8 cellular contexts compared by ENCODE assay signal in the genomic region with DNA sequence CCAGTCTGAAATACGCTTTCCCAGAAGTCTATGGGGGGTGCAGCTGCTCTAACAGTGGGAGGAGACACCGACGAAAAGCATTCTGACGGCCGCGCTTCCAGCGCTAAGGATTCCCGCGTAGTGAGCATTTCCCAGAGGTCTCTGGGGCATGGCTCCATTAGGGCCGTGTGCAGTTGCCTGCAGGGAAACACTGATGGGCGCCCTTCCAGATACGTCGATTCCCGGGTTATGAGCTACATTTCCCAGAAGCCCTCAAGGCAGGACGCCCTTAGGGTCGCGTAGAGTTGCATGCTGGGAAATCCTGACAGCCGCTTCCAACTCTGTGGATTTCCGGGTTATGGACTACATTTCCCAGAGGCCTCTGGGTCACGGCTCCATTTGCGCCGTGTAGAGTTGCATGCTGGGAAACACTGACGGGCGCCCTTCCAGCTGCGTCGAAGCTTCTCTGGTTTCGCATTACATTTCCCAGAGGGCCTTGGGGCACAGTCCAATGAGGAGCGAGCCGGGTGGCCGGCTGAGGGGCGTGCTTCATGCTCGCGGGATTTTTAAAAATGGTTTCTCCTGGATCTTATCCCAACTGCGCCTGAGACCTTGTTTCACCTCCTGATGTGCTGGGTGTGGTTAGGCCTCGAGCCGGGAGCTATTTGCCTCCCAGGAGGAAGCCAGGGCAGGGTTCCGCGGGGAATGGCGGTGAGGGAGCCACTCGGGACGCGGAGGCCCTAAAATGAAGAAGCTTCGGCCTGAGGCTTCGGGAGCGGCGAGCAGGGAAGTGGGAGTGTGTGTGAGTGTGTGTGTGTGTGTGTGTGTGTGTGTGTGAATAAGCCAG. TPM values are rescaled to one million over a fixed set of nuclear protein-coding genes. Genes with fewer than 3 reads are reported as not detected.
A peak's percentile ranks its signal among the peaks of the same experiment; 100 is the strongest.
DNase-seq lines count a peak whose midpoint lies in the region; TF ChIP-seq lines count a peak whose summit lies in the region.

No MANE protein-coding gene starts in this region.

- H3K9me3 Mint-ChIP-seq in T-helper 1 cell treated with Interleukin-12 subunit alpha and Interleukin-12 subunit beta and Interleukin-4 antibody, amounts not matched to agents 30 μg/mL and 1 μg/mL, for 36 hours, result peaks cover 30% of the 10 kb centered on the region

- intact Hi-C loops in prostate gland (cut with DNase I), result no loop called here

- 2% methylated on average over 45 of the region's 46 CpGs for WGBS in prostate gland
- under 1% methylated on average over 46 of the region's 46 CpGs for WGBS in urinary bladder

- H3K9me3 ChIP-seq in right atrium auricular region, result peaks cover 0 to 5% of the 10 kb centered on the region in 2 donors
- no peaks in the 10 kb centered on the region for H3K9me3 ChIP-seq in prostate gland

- DNase-seq in GM04504 (ENCODE audit: low read depth) (peak; percentile 98), HFF-Myc (ENCODE audit: extremely low read depth, low read depth) (peak; percentile 94), NCI-H1048 (lab: John Stamatoyannopoulos, UW) (peak; percentile 88), right atrium auricular region (ENCODE audit: low spot score) (peak; percentile 97), prostate gland (ENCODE audit: low spot score) (peak; percentile 96)

- H3K27ac Mint-ChIP-seq in T-helper 1 cell treated with Interleukin-12 subunit alpha and Interleukin-12 subunit beta and Interleukin-4 antibody, amounts not matched to agents 30 μg/mL and 1 μg/mL, for 36 hours, result peak overlapping the region; percentile 91

- no peak for TF ChIP-seq POLR2A in prostate gland (IDR thresholded peaks at IDR 0.05)

- H3K4me3 ChIP-seq in HFF-Myc (replicated peaks; ENCODE audit: low read depth, low read length) (peak overlapping the region; percentile 77), right atrium auricular region (peak overlapping the region; percentile 49 to 62), prostate gland (peak overlapping the region; percentile 38 to 48), urinary bladder (ENCODE audit: low read depth, low read length) (peak overlapping the region; percentile 35)

- H3K27ac ChIP-seq in angular gyrus (ENCODE audit: low read depth, low read length) (peak overlapping the region; percentile 92), right atrium auricular region (peak overlapping the region; percentile 81 to 87), prostate gland (peak overlapping the region; percentile 79 to 81), urinary bladder (ENCODE audit: low read depth) (peak overlapping the region; percentile 40)

- TF ChIP-seq CTCF in HFF-Myc (IDR thresholded peaks at IDR 0.05; ENCODE audit: low read depth, low read length, missing control alignments) (no peak), right atrium auricular region (IDR thresholded peaks at IDR 0.05) (no peak), prostate gland (IDR thresholded peaks at IDR 0.05) (peak in 1 of 4 experiments; percentile 16)

- peaks cover 16% of the 10 kb centered on the region for H3K4me1 Mint-ChIP-seq in T-helper 1 cell treated with Interleukin-12 subunit alpha and Interleukin-12 subunit beta and Interleukin-4 antibody, amounts not matched to agents 30 μg/mL and 1 μg/mL, for 36 hours (ENCODE audit: low read depth)

- H3K36me3 Mint-ChIP-seq in T-helper 1 cell treated with Interleukin-12 subunit alpha and Interleukin-12 subunit beta and Interleukin-4 antibody, amounts not matched to agents 30 μg/mL and 1 μg/mL, for 36 hours (ENCODE audit: low read depth), result peaks cover 26% of the 10 kb centered on the region

- H3K36me3 ChIP-seq in right atrium auricular region, result no peaks in the 10 kb centered on the region
- no peaks in the 10 kb centered on the region for H3K36me3 ChIP-seq in prostate gland
- H3K36me3 ChIP-seq in urinary bladder (ENCODE audit: insufficient read depth), result no peaks in the 10 kb centered on the region

- no peaks in the 10 kb centered on the region for H3K27me3 Mint-ChIP-seq in T-helper 1 cell treated with Interleukin-12 subunit alpha and Interleukin-12 subunit beta and Interleukin-4 antibody, amounts not matched to agents 30 μg/mL and 1 μg/mL, for 36 hours (ENCODE audit: low read depth)

- H3K4me3 Mint-ChIP-seq in T-helper 1 cell treated with Interleukin-12 subunit alpha and Interleukin-12 subunit beta and Interleukin-4 antibody, amounts not matched to agents 30 μg/mL and 1 μg/mL, for 36 hours, result peak overlapping the region; percentile 99

- H3K4me1 ChIP-seq in right atrium auricular region, result peaks cover 0 to 26% of the 10 kb centered on the region in 2 donors
- H3K4me1 ChIP-seq in prostate gland (replicated peaks), result peaks cover 7% of the 10 kb centered on the region
- no peaks in the 10 kb centered on the region for H3K4me1 ChIP-seq in urinary bladder (ENCODE audit: insufficient read depth)

- no peaks in the 10 kb centered on the region for H3K27me3 ChIP-seq in right atrium auricular region
- no peaks in the 10 kb centered on the region for H3K27me3 ChIP-seq in prostate gland (replicated peaks; ENCODE audit: insufficient read depth)

RNA-seq across cellular contexts. Expression of a gene that starts 17.2 kb away (rescaled TPM):
- 10 to 100 TPM; 16.9 to 26.7 TPM for total RNA-seq in right atrium auricular region
- 10 to 100 TPM; 30.6 to 39.6 TPM for total RNA-seq in prostate gland
- total RNA-seq in urinary bladder, result 24.7 TPM
- polyA plus RNA-seq in urinary bladder, result 19.1 TPM

RNA-seq across cellular contexts. Expression of a gene that starts 53.2 kb away (rescaled TPM):
- total RNA-seq in right atrium auricular region (1 to 10 TPM in 1 of 2 donors, under 1 TPM in 1; 0.63 to 1.3 TPM), prostate gland (1 to 10 TPM; 6.8 to 9.1 TPM), urinary bladder (11.7 TPM)
- polyA plus RNA-seq in urinary bladder, result 2.3 TPM

Comparison
In these comparisons a context has a peak if more than half of its experiments do, and no peak if none do; other contexts are left out.
1. Peak in every context shown above with its lines: DNase-seq, H3K4me3 ChIP-seq and H3K27ac ChIP-seq.
2. H3K27ac ChIP-seq: peak in every context shown above with its lines; median percentile 92 in angular gyrus; 84 in right atrium auricular region; 80 in prostate gland; 40 in urinary bladder.